In the genomic region with DNA sequence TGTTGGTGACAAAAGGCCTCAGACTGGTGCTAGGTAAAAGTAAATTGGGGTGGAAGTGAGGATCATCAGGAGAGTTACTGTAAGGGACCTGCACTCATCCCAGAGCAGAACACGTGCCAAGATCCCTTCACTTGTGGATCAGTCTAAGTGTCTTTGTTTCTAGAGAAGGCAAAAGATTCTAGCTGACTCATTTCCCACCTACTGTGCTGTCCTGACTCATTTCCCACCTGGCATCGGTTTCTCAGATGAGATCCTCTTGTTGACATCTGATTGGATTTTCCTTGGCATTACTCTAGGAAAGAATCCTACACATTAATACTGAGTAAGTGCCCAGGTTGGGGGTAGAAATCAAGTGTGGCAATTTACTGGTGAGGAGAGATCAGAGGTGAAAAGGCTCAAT, we compare ENCODE assay signal across 2 cellular contexts.
TF ChIP-seq lines count a peak whose summit lies in the region.

No MANE protein-coding gene starts in this region.

TF ChIP-seq in A549, 52 proteins besides CTCF, POLR2A, EP300 and RAD21:
- TF ChIP-seq MAZ (IDR thresholded peaks at IDR 0.05; ENCODE audit: borderline replicate concordance, low read depth, low read length) (no peak), HDAC2 (IDR thresholded peaks at IDR 0.05) (no peak), MAFK (IDR thresholded peaks at IDR 0.05; ENCODE audit: partially characterized antibody) (peak; percentile 1), MAX (IDR thresholded peaks at IDR 0.05) (peak; percentile 56; the same call in 1 of the 2 replicates), NPAS2 (CRISPR knock-in tag; IDR thresholded peaks at IDR 0.05; ENCODE audit: borderline replicate concordance) (no peak), CBX2 (IDR thresholded peaks at IDR 0.05; ENCODE audit: borderline replicate concordance, low read depth) (no peak), CHD2 (IDR thresholded peaks at IDR 0.05; ENCODE audit: low read length, partially characterized antibody) (no peak), KDM1A (IDR thresholded peaks at IDR 0.05; ENCODE audit: low read depth) (no peak), JUNB (IDR thresholded peaks at IDR 0.05) (peak; percentile 66), GATA3 (IDR thresholded peaks at IDR 0.05; ENCODE audit: borderline replicate concordance) (peak; percentile 37; the same call in 1 of the 2 replicates), RFX5 (IDR thresholded peaks at IDR 0.05) (no peak), ZC3H11A (IDR thresholded peaks at IDR 0.05) (no peak), HOXA7 (CRISPR knock-in tag; IDR thresholded peaks at IDR 0.05) (no peak), FOSL2 (IDR thresholded peaks at IDR 0.05) (peak; percentile 77; the same call in 1 of the 2 replicates), FOSL2 (CRISPR knock-in tag; IDR thresholded peaks at IDR 0.05) (peak; percentile 50), NFE2L2 (conservative IDR thresholded peaks at IDR 0.05; ENCODE audit: low read length) (no peak), EHMT2 (IDR thresholded peaks at IDR 0.05; ENCODE audit: low read depth) (no peak)
- TF ChIP-seq, protein P1, sequence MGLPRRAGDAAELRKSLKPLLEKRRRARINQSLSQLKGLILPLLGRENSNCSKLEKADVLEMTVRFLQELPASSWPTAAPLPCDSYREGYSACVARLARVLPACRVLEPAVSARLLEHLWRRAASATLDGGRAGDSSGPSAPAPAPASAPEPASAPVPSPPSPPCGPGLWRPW (IDR thresholded peaks at IDR 0.05): no peak
- TF ChIP-seq, protein P2, sequence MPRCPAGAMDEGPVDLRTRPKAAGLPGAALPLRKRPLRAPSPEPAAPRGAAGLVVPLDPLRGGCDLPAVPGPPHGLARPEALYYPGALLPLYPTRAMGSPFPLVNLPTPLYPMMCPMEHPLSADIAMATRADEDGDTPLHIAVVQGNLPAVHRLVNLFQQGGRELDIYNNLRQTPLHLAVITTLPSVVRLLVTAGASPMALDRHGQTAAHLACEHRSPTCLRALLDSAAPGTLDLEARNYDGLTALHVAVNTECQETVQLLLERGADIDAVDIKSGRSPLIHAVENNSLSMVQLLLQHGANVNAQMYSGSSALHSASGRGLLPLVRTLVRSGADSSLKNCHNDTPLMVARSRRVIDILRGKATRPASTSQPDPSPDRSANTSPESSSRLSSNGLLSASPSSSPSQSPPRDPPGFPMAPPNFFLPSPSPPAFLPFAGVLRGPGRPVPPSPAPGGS (IDR thresholded peaks at IDR 0.05): no peak

TF ChIP-seq in HCT116, 20 proteins besides CTCF, POLR2A, EP300 and RAD21:
- TF ChIP-seq ZNF274 (IDR thresholded peaks at IDR 0.05; ENCODE audit: low read depth, low read length) (no peak), CEBPB (IDR thresholded peaks at IDR 0.05; ENCODE audit: low read depth) (no peak), YY1 (IDR thresholded peaks at IDR 0.05; ENCODE audit: extremely low read depth, insufficient replicate concordance, low read depth, low read length) (no peak), JUND (IDR thresholded peaks at IDR 0.05) (peak; percentile 60), MAX (IDR thresholded peaks at IDR 0.05) (peak; percentile 52; the same call in 1 of the 2 replicates), EGR1 (IDR thresholded peaks at IDR 0.05; ENCODE audit: low read depth) (no peak), EZH2 (IDR thresholded peaks at IDR 0.05) (no peak), ZFX (IDR thresholded peaks at IDR 0.05) (no peak), TCF7L2 (IDR thresholded peaks at IDR 0.05; ENCODE audit: borderline replicate concordance, extremely low read depth, insufficient read depth, insufficient read length) (no peak), EZH2phosphoT487 (IDR thresholded peaks at IDR 0.05; ENCODE audit: borderline replicate concordance) (no peak), ELF1 (IDR thresholded peaks at IDR 0.05; ENCODE audit: borderline replicate concordance, low read depth) (no peak), SP1 (IDR thresholded peaks at IDR 0.05; ENCODE audit: low read depth) (no peak; the same call in 1 of the 2 replicates), FOSL1 (IDR thresholded peaks at IDR 0.05; ENCODE audit: low read depth) (peak; percentile 65)
